Comparison of ENCODE assay signal across 4 cellular contexts in the genomic region with DNA sequence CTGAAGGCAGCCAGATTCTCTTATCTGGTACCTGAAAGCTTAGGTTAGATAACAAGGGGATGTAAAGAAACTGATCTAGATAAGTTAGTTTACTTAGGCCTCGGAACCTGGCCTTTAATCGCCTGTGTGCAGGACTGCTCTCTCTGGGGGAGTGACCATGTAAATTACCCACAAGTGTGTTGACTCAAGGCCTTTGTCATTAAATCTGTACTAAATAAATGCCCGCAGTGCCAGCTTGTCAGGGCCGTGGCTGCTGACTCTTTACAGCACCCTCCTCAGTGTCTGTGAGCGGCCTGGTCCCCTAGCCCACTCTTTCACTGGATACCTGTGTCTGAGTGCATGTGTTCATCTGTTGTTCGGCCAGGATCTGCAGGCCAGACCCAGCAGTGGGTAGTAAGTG. TPM values are rescaled to one million over a fixed set of nuclear protein-coding genes. Genes with fewer than 3 reads are reported as not detected.
"Had no signal": no experiment of that assay in that cellular context is flagged by ENCODE, and none has a peak within 500 bp of the region (broad histone marks: within the 10 kb centered on the region; RNA-seq: fewer than 3 reads in every experiment).

No MANE protein-coding gene starts in this region.

RNA-seq across cellular contexts. Expression of a gene that starts 52.8 kb away (rescaled TPM):
- total RNA-seq: osteocyte, skeletal muscle tissue, thoracic aorta, ureter had no signal
